Comparison of ENCODE assay signal across 8 cellular contexts in the genomic region with DNA sequence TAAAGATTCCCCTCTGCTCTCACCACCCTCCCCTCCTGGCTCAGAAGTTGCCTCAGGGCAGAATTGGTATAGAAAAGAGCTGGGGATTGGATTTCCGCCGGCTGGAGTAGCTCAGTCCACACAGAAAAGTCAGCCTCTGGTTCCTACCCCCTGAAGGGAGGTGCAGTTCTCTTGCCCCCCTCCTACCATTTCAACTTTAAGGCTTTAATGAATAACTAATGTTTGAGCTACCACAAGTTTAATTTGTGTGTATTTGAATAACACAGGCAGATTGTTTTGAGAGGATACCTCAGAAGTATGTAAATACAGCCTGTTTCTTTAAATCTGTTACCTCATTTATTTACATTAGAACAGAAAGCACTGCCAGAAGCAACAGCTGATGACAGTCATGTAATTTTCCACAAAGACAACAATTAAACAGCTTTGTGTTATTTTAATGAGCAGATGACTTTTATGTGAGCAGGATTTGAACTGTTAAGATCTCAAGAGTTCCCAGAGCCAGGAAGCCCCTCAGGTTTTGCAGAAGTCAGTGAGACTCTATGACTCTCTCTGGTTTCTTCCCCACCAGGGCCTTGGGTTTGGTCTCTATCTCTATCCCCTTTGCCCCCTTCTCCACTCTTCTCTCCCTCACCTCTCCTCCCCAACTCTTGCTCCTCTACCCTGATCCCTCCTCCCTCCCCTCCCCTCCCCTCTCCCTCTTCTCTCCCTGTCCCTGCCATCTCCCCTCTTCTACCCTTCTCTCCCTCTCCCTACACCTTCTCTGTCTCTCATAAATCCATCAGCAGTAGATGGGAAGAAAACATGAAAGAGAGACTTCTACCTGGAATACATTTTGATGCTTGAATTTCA. TPM values are rescaled to one million over a fixed set of nuclear protein-coding genes. Genes with fewer than 3 reads are reported as not detected.
DNase-seq lines count a peak whose midpoint lies in the region; ATAC-seq and TF ChIP-seq lines count a peak whose summit lies in the region.

No MANE protein-coding gene starts in this region.

- H3K27me3 ChIP-seq in H7 (ENCODE audit: control insufficient read depth, insufficient read depth, low read length) = peaks cover 17% of the 10 kb centered on the region; the same call in 1 of the 2 replicates
- H3K27me3 ChIP-seq in osteoblast (ENCODE audit: insufficient read depth, low read length) = no peaks in the 10 kb centered on the region

- DNase-seq in H7 = peak; percentile 51
- peak; percentile 85 for DNase-seq in NCI-H748 treated with DMSO at 0.1 percent for 48 hours (lab: John Stamatoyannopoulos, UW)
- no peak for DNase-seq in effector memory CD8-positive, alpha-beta T cell
- peak; percentile 73 for DNase-seq in osteoblast (ENCODE audit: insufficient read length, low spot score, missing footprints)
- no peak for DNase-seq in COLO829 (ENCODE audit: low spot score)
- DNase-seq in NK-92 treated with Interleukin-12 subunit alpha and Interleukin-12 subunit beta, amount 100 ng/mL, for 24 hours (lab: John Stamatoyannopoulos, UW) = no peak

- H2AFZ ChIP-seq in osteoblast (ENCODE audit: low read length) = no peak overlapping the region

- peaks cover 66% of the 10 kb centered on the region for H3K4me1 ChIP-seq in osteoblast (ENCODE audit: insufficient read depth, low read length)

- peak overlapping the region; percentile 12 to 49 for H3K4me3 Mint-ChIP-seq in effector memory CD8-positive, alpha-beta T cell

- H3K79me2 ChIP-seq in osteoblast (ENCODE audit: insufficient read depth, low read length) = peaks cover 86% of the 10 kb centered on the region

- H3K4me3 ChIP-seq in H7 (ENCODE audit: insufficient read depth, low read depth, low read length) = no peak overlapping the region
- no peak overlapping the region for H3K4me3 ChIP-seq in osteoblast (ENCODE audit: insufficient read depth, low read length)

- H3K36me3 ChIP-seq in H7 (replicated peaks; ENCODE audit: control insufficient read depth, insufficient read depth, low read length) (no peaks in the 10 kb centered on the region), osteoblast (ENCODE audit: insufficient read depth, low read length) (no peaks in the 10 kb centered on the region)

- peak overlapping the region; percentile 25 for H3K27ac ChIP-seq in osteoblast (ENCODE audit: low read depth, low read length)

- no peaks in the 10 kb centered on the region for H3K9me3 Mint-ChIP-seq in effector memory CD8-positive, alpha-beta T cell

- H3K27me3 Mint-ChIP-seq in effector memory CD8-positive, alpha-beta T cell = no peaks in the 10 kb centered on the region

- H3K9me3 ChIP-seq in osteoblast (ENCODE audit: low read depth, low read length) = no peaks in the 10 kb centered on the region

- H4K20me1 ChIP-seq in osteoblast (ENCODE audit: insufficient read depth, low read length) = no peaks in the 10 kb centered on the region

- H3K27ac Mint-ChIP-seq in effector memory CD8-positive, alpha-beta T cell = peak overlapping the region; percentile 86 to 89

- H3K4me1 Mint-ChIP-seq in effector memory CD8-positive, alpha-beta T cell (ENCODE audit: low read depth in 2 of 2) = peaks cover 60 to 67% of the 10 kb centered on the region in 2 donors

- no peak overlapping the region for H3K4me2 ChIP-seq in osteoblast (ENCODE audit: insufficient read depth, low read length)

- ATAC-seq in effector memory CD8-positive, alpha-beta T cell (replicated peaks) = no peak
- ATAC-seq in HG03280 (IDR thresholded peaks at IDR 0.05; ENCODE audit: unreplicated experiment) (no peak), HG02840 (IDR thresholded peaks at IDR 0.05; ENCODE audit: low FRiP score, unreplicated experiment) (no peak)

- H3K36me3 Mint-ChIP-seq in effector memory CD8-positive, alpha-beta T cell (ENCODE audit: insufficient read depth) = peaks cover 59% of the 10 kb centered on the region

- TF ChIP-seq CTCF in osteoblast (IDR thresholded peaks at IDR 0.05; ENCODE audit: extremely low read depth, low read depth, low read length) = no peak

RNA-seq across cellular contexts. Expression of a gene that starts 26.3 kb away (rescaled TPM):
- 16.5 and 16.6 TPM in 2 replicates for total RNA-seq in H7 (2014; rRNA removed; shearing (Covaris generic))
- total RNA-seq in osteoblast = 62.2 and 69.5 TPM in 2 replicates

Comparison
In these comparisons a context has a peak if more than half of its experiments do, and no peak if none do; other contexts are left out.
1. DNase-seq: peak in H7 (single experiment), NCI-H748 treated with DMSO at 0.1 percent for 48 hours (single experiment) and osteoblast (single experiment); none in effector memory CD8-positive, alpha-beta T cell (0 of 3), COLO829 (single experiment) and NK-92 treated with Interleukin-12 subunit alpha and Interleukin-12 subunit beta, amount 100 ng/mL, for 24 hours (single experiment).